14 cellular contexts compared by ENCODE assay signal in the genomic region with DNA sequence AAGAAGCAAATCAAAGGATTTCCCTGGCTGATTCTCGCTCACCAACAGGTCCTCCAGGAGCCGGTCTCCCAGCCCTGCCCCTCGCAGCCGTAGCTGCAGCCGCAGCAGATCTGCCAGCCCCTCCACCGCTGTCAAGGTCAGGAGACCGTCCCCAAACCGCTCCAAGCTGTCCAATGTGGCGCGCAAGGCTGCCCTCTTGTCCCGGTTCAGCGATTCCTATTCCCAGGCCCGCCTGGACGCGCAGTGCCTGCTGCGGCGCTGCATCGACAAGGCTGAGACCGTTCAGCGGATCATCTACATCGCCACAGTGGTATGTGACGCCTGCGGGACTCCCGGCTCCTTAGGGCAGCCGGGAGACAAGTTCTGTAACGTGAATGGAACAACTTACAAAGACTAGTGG. TPM values are rescaled to one million over a fixed set of nuclear protein-coding genes. Genes with fewer than 3 reads are reported as not detected.
DNase-seq lines count a peak whose midpoint lies in the region; ATAC-seq and TF ChIP-seq lines count a peak whose summit lies in the region.
"Had no signal": no experiment of that assay in that cellular context is flagged by ENCODE, and none has a peak within 500 bp of the region (broad histone marks: within the 10 kb centered on the region; RNA-seq: fewer than 3 reads in every experiment).

No MANE protein-coding gene starts in this region.

- no peak overlapping the region for H2AK9ac ChIP-seq in IMR-90 (replicated peaks; ENCODE audit: low read depth, low read length, poor library complexity)

- H3K27me3 Mint-ChIP-seq in activated T-helper 1 cell treated with anti-CD3 and anti-CD28 coated beads, Interleukin-12 subunit alpha, Interleukin-12 subunit beta, Interleukin-2, Interleukin-4 antibody, amounts not matched to agents 30 ng/mL and 10 ng/mL and 1 ng/mL, durations not matched to agents 14 hours and 24 hours and 36 hours (ENCODE audit: insufficient read depth): peaks cover 35% of the 10 kb centered on the region

- H3K4me1 Mint-ChIP-seq in activated T-helper 1 cell treated with anti-CD3 and anti-CD28 coated beads, Interleukin-12 subunit alpha, Interleukin-12 subunit beta, Interleukin-2, Interleukin-4 antibody, amounts not matched to agents 30 ng/mL and 10 ng/mL and 1 ng/mL, durations not matched to agents 14 hours and 24 hours and 36 hours (ENCODE audit: low read depth): no peaks in the 10 kb centered on the region
- H3K4me1 Mint-ChIP-seq: memory B cell had no signal

- CTCF ChIA-PET in IMR-90 (lab: Yijun Ruan, JAX) (no interaction called here), A673 (lab: Charles Lee) (no interaction called here)

- no peak overlapping the region for H3K4me3 ChIP-seq in IMR-90 (ENCODE audit: insufficient read depth, low read depth, low read length)
- H3K4me3 ChIP-seq in endocrine pancreas (ENCODE audit: control insufficient read depth, insufficient read depth, low read length): peak overlapping the region; percentile 46
- H3K4me3 ChIP-seq in breast epithelium: peak overlapping the region in 1 of 3 donors; percentile 20
- H3K4me3 ChIP-seq in A673 (ENCODE audit: low read depth, low read length, poor library complexity, severe bottlenecking): no peak overlapping the region

- no peak overlapping the region for H3K4me3 Mint-ChIP-seq in activated T-helper 1 cell treated with anti-CD3 and anti-CD28 coated beads, Interleukin-12 subunit alpha, Interleukin-12 subunit beta, Interleukin-2, Interleukin-4 antibody, amounts not matched to agents 30 ng/mL and 10 ng/mL and 1 ng/mL, durations not matched to agents 14 hours and 24 hours and 36 hours
- H3K4me3 Mint-ChIP-seq: memory B cell had no signal

- DNase-seq in IMR-90 (no peak), iPS-NIHi11 (ENCODE audit: low spot score) (peak; percentile 50), retina (peak; percentile 81), breast epithelium (ENCODE audit: low spot score in 2 of 2) (no peak), A673 (ENCODE audit: low spot score) (no peak)
- no peak for DNase-seq in activated T-helper 1 cell treated with anti-CD3 and anti-CD28 coated beads, Interleukin-12 subunit alpha, Interleukin-12 subunit beta, Interleukin-2, Interleukin-4 antibody, amounts not matched to agents 30 ng/mL and 10 ng/mL and 1 ng/mL, durations not matched to agents 14 hours and 24 hours and 36 hours (ENCODE audit: low spot score)
- DNase-seq: GF-D8, MV-4-11, NCI-H510A had no signal

- H2BK120ac ChIP-seq in IMR-90 (ENCODE audit: low read depth, low read length): no peak overlapping the region

- TF ChIP-seq CTCF in IMR-90 (conservative IDR thresholded peaks at IDR 0.05; ENCODE audit: low read depth, low read length) (no peak), breast epithelium (IDR thresholded peaks at IDR 0.05) (no peak), A673 (conservative IDR thresholded peaks at IDR 0.05; ENCODE audit: low read depth, low read length) (no peak)

- in situ Hi-C loops in IMR-90 (cut with MboI; ENCODE audit: low sequenced_read_pairs): loop anchor here (25.0 kb wide), 1 partner anchor 111 kb away; no protein-coding TSS in a partner anchor

- no peak overlapping the region for H3K4ac ChIP-seq in IMR-90 (ENCODE audit: low read depth, low read length)

- H3K27ac ChIP-seq in IMR-90 (ENCODE audit: insufficient read depth, low read length): no peak overlapping the region
- no peak overlapping the region for H3K27ac ChIP-seq in breast epithelium
- no peak overlapping the region for H3K27ac ChIP-seq in A673 (ENCODE audit: low read depth, low read length, poor library complexity, severe bottlenecking)
- H3K27ac ChIP-seq: HL-60, RWPE1 had no signal

- H3K27me3 ChIP-seq in IMR-90 (ENCODE audit: control insufficient read depth, insufficient read depth, low read length) (peaks cover 7% of the 10 kb centered on the region; the same call in 1 of the 2 replicates), endocrine pancreas (ENCODE audit: control insufficient read depth, insufficient read depth, low read length) (no peaks in the 10 kb centered on the region), breast epithelium (no peaks in the 10 kb centered on the region), A673 (replicated peaks; ENCODE audit: insufficient read depth, low read depth, low read length, poor library complexity) (no peaks in the 10 kb centered on the region)

- no peak overlapping the region for H3K27ac Mint-ChIP-seq in activated T-helper 1 cell treated with anti-CD3 and anti-CD28 coated beads, Interleukin-12 subunit alpha, Interleukin-12 subunit beta, Interleukin-2, Interleukin-4 antibody, amounts not matched to agents 30 ng/mL and 10 ng/mL and 1 ng/mL, durations not matched to agents 14 hours and 24 hours and 36 hours
- H3K27ac Mint-ChIP-seq: memory B cell had no signal

- no peaks in the 10 kb centered on the region for H3K36me3 Mint-ChIP-seq in activated T-helper 1 cell treated with anti-CD3 and anti-CD28 coated beads, Interleukin-12 subunit alpha, Interleukin-12 subunit beta, Interleukin-2, Interleukin-4 antibody, amounts not matched to agents 30 ng/mL and 10 ng/mL and 1 ng/mL, durations not matched to agents 14 hours and 24 hours and 36 hours (ENCODE audit: low read depth)
- H3K36me3 Mint-ChIP-seq: memory B cell had no signal

- H4K8ac ChIP-seq in IMR-90 (ENCODE audit: low read depth in 2 of 2, low read length in 2 of 2): no peak overlapping the region

- H2BK5ac ChIP-seq in IMR-90 (ENCODE audit: low read depth, low read length, poor library complexity, severe bottlenecking): no peak overlapping the region

- no peaks in the 10 kb centered on the region for H3K36me3 ChIP-seq in IMR-90 (ENCODE audit: control insufficient read depth, insufficient read depth, low read length)
- H3K36me3 ChIP-seq in endocrine pancreas (ENCODE audit: control insufficient read depth, insufficient read depth, low read length): no peaks in the 10 kb centered on the region
- no peaks in the 10 kb centered on the region for H3K36me3 ChIP-seq in breast epithelium
- no peaks in the 10 kb centered on the region for H3K36me3 ChIP-seq in A673 (ENCODE audit: insufficient read depth, low read length, poor library complexity, severe bottlenecking)

- H4K5ac ChIP-seq in IMR-90 (ENCODE audit: low read depth, low read length): no peak overlapping the region

- no peak overlapping the region for H3K18ac ChIP-seq in IMR-90 (ENCODE audit: low read depth, low read length)

- no peaks in the 10 kb centered on the region for H3K79me1 ChIP-seq in IMR-90 (ENCODE audit: low read depth in 1 of 2, low read length in 2 of 2)

- H3K56ac ChIP-seq in IMR-90 (ENCODE audit: extremely low read depth, insufficient read depth, low read length): no peak overlapping the region

- 4% methylated on average over 16 of the region's 26 CpGs; no CpG with 5 or more reads in 1 of the 2 experiments for WGBS in IMR-90 (ENCODE audit: extremely low coverage in 2 of 2, insufficient read length in 1 of 2), 2 experiments

- H2AFZ ChIP-seq in IMR-90 (replicated peaks; ENCODE audit: low read length, poor library complexity): peak overlapping the region; percentile 57

- POLR2A ChIA-PET in IMR-90 (lab: Charles Lee; ENCODE audit: unreplicated experiment) (no interaction called here), A673 (lab: Charles Lee; ENCODE audit: low non-redundant PET) (no interaction called here)

- no peak overlapping the region for H2BK15ac ChIP-seq in IMR-90 (ENCODE audit: low read depth, low read length)

- no peak overlapping the region; the same call in 1 of the 2 replicates for H3K23ac ChIP-seq in IMR-90 (ENCODE audit: low read depth, low read length)

- H3K4me1 ChIP-seq in IMR-90 (ENCODE audit: control insufficient read depth, insufficient read depth, low read length): no peaks in the 10 kb centered on the region
- H3K4me1 ChIP-seq in endocrine pancreas (ENCODE audit: control insufficient read depth, insufficient read depth, low read length): no peaks in the 10 kb centered on the region
- H3K4me1 ChIP-seq in breast epithelium: no peaks in the 10 kb centered on the region
- H3K4me1 ChIP-seq in A673 (ENCODE audit: insufficient read depth, low read length, poor library complexity, severe bottlenecking): no peaks in the 10 kb centered on the region

- H3K9me3 ChIP-seq in IMR-90 (ENCODE audit: control insufficient read depth, insufficient read depth, low read length) (no peaks in the 10 kb centered on the region), endocrine pancreas (ENCODE audit: control insufficient read depth, low read length) (no peaks in the 10 kb centered on the region), breast epithelium (no peaks in the 10 kb centered on the region), A673 (ENCODE audit: low read depth, low read length, poor library complexity, severe bottlenecking) (no peaks in the 10 kb centered on the region)

- no peak for TF ChIP-seq RAD21 in IMR-90 (IDR thresholded peaks at IDR 0.05; ENCODE audit: low read length)

- H2AK5ac ChIP-seq in IMR-90 (ENCODE audit: low read depth, low read length): no peak overlapping the region

- intact Hi-C loops in IMR-90 (cut with micrococcal nuclease): loop anchor here (2.0 kb wide), 1 partner anchor 26 kb away; the partner anchor contains the start of gene SPATA18
- intact Hi-C loops in breast epithelium (cut with DNase I; ENCODE audit: low total_unique reads): no loop called here
- intact Hi-C loops in activated T-helper 1 cell treated with anti-CD3 and anti-CD28 coated beads, Interleukin-12 subunit alpha, Interleukin-12 subunit beta, Interleukin-2, Interleukin-4 antibody, amounts not matched to agents 30 ng/mL and 10 ng/mL and 1 ng/mL, durations not matched to agents 14 hours and 24 hours and 36 hours (cut with micrococcal nuclease): no loop called here
- intact Hi-C loops in A673 (cut with micrococcal nuclease; ENCODE audit: unreplicated experiment): no loop called here

- H3K9me1 ChIP-seq in IMR-90 (ENCODE audit: insufficient read depth, low read length): no peaks in the 10 kb centered on the region

- H3K9me3 Mint-ChIP-seq in activated T-helper 1 cell treated with anti-CD3 and anti-CD28 coated beads, Interleukin-12 subunit alpha, Interleukin-12 subunit beta, Interleukin-2, Interleukin-4 antibody, amounts not matched to agents 30 ng/mL and 10 ng/mL and 1 ng/mL, durations not matched to agents 14 hours and 24 hours and 36 hours: no peaks in the 10 kb centered on the region
- H3K9me3 Mint-ChIP-seq: memory B cell had no signal

- ATAC-seq in IMR-90 (ENCODE audit: low read depth) (peak; percentile 89), GM21786 (IDR thresholded peaks at IDR 0.05; ENCODE audit: unreplicated experiment) (no peak)

- H3K9ac ChIP-seq in IMR-90 (ENCODE audit: low read depth, low read length) (no peak overlapping the region), endocrine pancreas (ENCODE audit: control insufficient read depth, insufficient read depth, low read length) (peak overlapping the region; percentile 25)

- peak overlapping the region; percentile 59; the same call in 1 of the 2 replicates for H3K4me2 ChIP-seq in IMR-90 (ENCODE audit: low read depth, low read length)

- H2BK20ac ChIP-seq in IMR-90 (ENCODE audit: low read depth, low read length): no peak overlapping the region

- dilution Hi-C loops in IMR-90 (cut with HindIII; ENCODE audit: low sequenced_read_pairs, unreplicated experiment): no loop called here

- no peak for TF ChIP-seq POLR2A in IMR-90 (IDR thresholded peaks at IDR 0.05; ENCODE audit: low read depth, low read length)
- no peak for TF ChIP-seq POLR2A in breast epithelium (IDR thresholded peaks at IDR 0.05)

- no peak overlapping the region for H3K14ac ChIP-seq in IMR-90 (replicated peaks; ENCODE audit: low read depth, low read length)

- no peaks in the 10 kb centered on the region for H4K20me1 ChIP-seq in IMR-90 (ENCODE audit: insufficient read depth, low read length)

- no TSS peak for BruUV-seq in IMR-90 (replicated peaks; lab: Mats Ljungman, UMichigan)
- BruUV-seq in A673 (replicated peaks; lab: Mats Ljungman, UMichigan): no TSS peak

- H4K91ac ChIP-seq in IMR-90 (ENCODE audit: insufficient read depth, low read depth, low read length): no peak overlapping the region

RNA-seq across cellular contexts. Expression of gene SPATA18, which starts 25.6 kb away (rescaled TPM):
- total RNA-seq in IMR-90 (2012; rRNA removed) (4.7 and 5.0 TPM in 2 replicates), breast epithelium (10 to 100 TPM in 1 of 3 donors, 1 to 10 TPM in 2; 8.8 to 11.0 (median 9.6) TPM), A673 (2021) (0.71 and 0.92 TPM in 2 replicates)
- 2.4 and 3.0 TPM in 2 replicates for polyA plus RNA-seq in IMR-90 (2012; rRNA removed)
- polyA plus RNA-seq in IMR-90 (2012; cell fraction: cytosol; rRNA removed): 2.2 and 2.8 TPM in 2 replicates
- 3.4 and 10.2 TPM in 2 replicates for polyA plus RNA-seq in IMR-90 (2012; cell fraction: nucleus; rRNA removed; ENCODE audit: low replicate concordance)
- total RNA-seq in activated T-helper 1 cell treated with anti-CD3 and anti-CD28 coated beads, Interleukin-12 subunit alpha, Interleukin-12 subunit beta, Interleukin-2, Interleukin-4 antibody, amounts not matched to agents 30 ng/mL and 10 ng/mL and 1 ng/mL, durations not matched to agents 14 hours and 24 hours and 36 hours: 0.13 and 0.27 TPM in 2 replicates

RNA-seq across cellular contexts. Expression of gene SGCB, which starts 38.6 kb away (rescaled TPM):
- total RNA-seq in IMR-90 (2012; rRNA removed): 16.3 and 25.8 TPM in 2 replicates
- 18.3 and 24.0 TPM in 2 replicates for polyA plus RNA-seq in IMR-90 (2012; rRNA removed)
- polyA plus RNA-seq in IMR-90 (2012; cell fraction: cytosol; rRNA removed): 5.1 and 6.6 TPM in 2 replicates
- polyA plus RNA-seq in IMR-90 (2012; cell fraction: nucleus; rRNA removed; ENCODE audit: low replicate concordance): 1.3 and 6.9 TPM in 2 replicates
- 10 to 100 TPM; 22.2 to 46.6 (median 24.3) TPM for total RNA-seq in breast epithelium
- total RNA-seq in activated T-helper 1 cell treated with anti-CD3 and anti-CD28 coated beads, Interleukin-12 subunit alpha, Interleukin-12 subunit beta, Interleukin-2, Interleukin-4 antibody, amounts not matched to agents 30 ng/mL and 10 ng/mL and 1 ng/mL, durations not matched to agents 14 hours and 24 hours and 36 hours: 13.9 and 14.4 TPM in 2 replicates
- 32.6 and 38.6 TPM in 2 replicates for total RNA-seq in A673 (2021)

RNA-seq across cellular contexts. Expression of gene LRRC66, which starts 56.6 kb away (rescaled TPM):
- total RNA-seq in IMR-90 (2012; rRNA removed) (under 0.01 and 0.18 TPM in 2 replicates), breast epithelium (under 1 TPM; 0.29 to 0.48 (median 0.33) TPM), A673 (2021) (0.26 TPM in 1 of 2 replicates, not detected in the other)
- polyA plus RNA-seq in IMR-90 (2012; rRNA removed): 0.09 and 0.10 TPM in 2 replicates
- 0.01 and 0.03 TPM in 2 replicates for polyA plus RNA-seq in IMR-90 (2012; cell fraction: cytosol; rRNA removed)
- 0.40 and 0.88 TPM in 2 replicates for polyA plus RNA-seq in IMR-90 (2012; cell fraction: nucleus; rRNA removed; ENCODE audit: low replicate concordance)
- 0.08 TPM in 1 of 2 replicates, not detected in the other for total RNA-seq in activated T-helper 1 cell treated with anti-CD3 and anti-CD28 coated beads, Interleukin-12 subunit alpha, Interleukin-12 subunit beta, Interleukin-2, Interleukin-4 antibody, amounts not matched to agents 30 ng/mL and 10 ng/mL and 1 ng/mL, durations not matched to agents 14 hours and 24 hours and 36 hours

Comparison
In these comparisons a context has a peak if more than half of its experiments do, and no peak if none do; other contexts are left out.
1. DNase-seq: peak in iPS-NIHi11 (single experiment) and retina (single experiment); none in IMR-90 (single experiment), breast epithelium (0 of 2), activated T-helper 1 cell treated with anti-CD3 and anti-CD28 coated beads, Interleukin-12 subunit alpha, Interleukin-12 subunit beta, Interleukin-2, Interleukin-4 antibody, amounts not matched to agents 30 ng/mL and 10 ng/mL and 1 ng/mL, durations not matched to agents 14 hours and 24 hours and 36 hours (single experiment) and A673 (single experiment).